ENCODE assay signal across 30 cellular contexts in genomic region chr3:46344476-46344875, GRCh38. TPM values are rescaled to one million over a fixed set of nuclear protein-coding genes. Genes with fewer than 3 reads are reported as not detected.
"Had no signal": no experiment of that assay in that cellular context is flagged by ENCODE, and none has a peak within 500 bp of the region (broad histone marks: within the 10 kb centered on the region; RNA-seq: fewer than 3 reads in every experiment).

No MANE protein-coding gene starts in this region.

- DNase-seq: stimulated activated CD4-positive, alpha-beta T cell treated with anti-CD3 and anti-CD28 coated beads, Interleukin-2, amount 100 ng/mL, for 48 hours; stimulated activated CD4-positive, alpha-beta T cell treated with anti-CD3 and anti-CD28 coated beads, Interleukin-4, amount 100 ng/mL, for 1 hour; stimulated activated CD4-positive, alpha-beta T cell treated with anti-CD3 and anti-CD28 coated beads, Interleukin-4, amount 100 ng/mL, for 24 hours; stimulated activated CD4-positive, alpha-beta T cell treated with anti-CD3 and anti-CD28 coated beads, Interleukin-4, amount 100 ng/mL, for 4 hours; stimulated activated CD8-positive, alpha-beta memory T cell treated with anti-CD3 and anti-CD28 coated beads, Interleukin-4, amount 100 ng/mL, for 48 hours; stimulated activated naive B cell treated with anti-CD40 and anti-IgM and Interleukin-4, amounts not matched to agents 10 μg/mL and 1 μg/mL and 100 μg/mL, for 72 hours; stimulated activated naive CD4-positive, alpha-beta T cell; stimulated activated naive CD4-positive, alpha-beta T cell treated with Interleukin-2 at 50 U/mL for 16 hours; stimulated activated naive CD8-positive, alpha-beta T cell treated with anti-CD3 and anti-CD28 coated beads, Interleukin-15, amount 100 ng/mL, for 72 hours; stimulated activated naive CD8-positive, alpha-beta T cell treated with anti-CD3 and anti-CD28 coated beads, Interleukin-15, Interleukin-2, amounts not matched to agents 100 U/mL and 50 U/mL, for 24 hours; stomach; substantia nigra; testis; thyroid gland; tibial artery; transverse colon; trophoblast cell; upper lobe of left lung; upper lobe of right lung; uterus had no signal

- H3K4me1 ChIP-seq: stomach, suprapubic skin, testis, thyroid gland, tibial artery, transverse colon, upper lobe of left lung, upper lobe of right lung, uterus, vagina had no signal

- H3K36me3 Mint-ChIP-seq: stimulated activated effector memory CD8-positive, alpha-beta T cell treated with anti-CD3 and anti-CD28 coated beads, Interleukin-12 subunit alpha, Interleukin-12 subunit beta, amount 100 ng/mL, for 72 hours; type B pancreatic cell had no signal

- H3K27me3 ChIP-seq: stomach, suprapubic skin, testis, thyroid gland, tibial artery, tibial nerve, transverse colon, upper lobe of left lung, upper lobe of right lung, uterus, vagina had no signal

- H3K36me3 ChIP-seq: stomach, suprapubic skin, thoracic aorta, thyroid gland, tibial artery, tibial nerve, transverse colon, upper lobe of left lung, upper lobe of right lung, uterus, vagina had no signal

- H3K9me3 ChIP-seq: suprapubic skin, testis, thoracic aorta, thyroid gland, upper lobe of right lung, uterus, vagina had no signal

- H3K27ac ChIP-seq: stomach, suprapubic skin, testis, thoracic aorta, thyroid gland, tibial artery, tibial nerve, transverse colon, upper lobe of left lung, upper lobe of right lung, uterus, vagina had no signal

- FAIRE-seq: urothelium cell line had no signal

- H3K4me3 Mint-ChIP-seq: stimulated activated effector memory CD8-positive, alpha-beta T cell treated with anti-CD3 and anti-CD28 coated beads, Interleukin-12 subunit alpha, Interleukin-12 subunit beta, amount 100 ng/mL, for 72 hours; stimulated activated memory B cell treated with anti-CD40 and anti-IgM and Interleukin-4, amounts not matched to agents 10 μg/mL and 1 μg/mL and 100 μg/mL, for 72 hours; stimulated activated naive B cell treated with anti-CD40 and anti-IgM and Interleukin-4, amounts not matched to agents 10 μg/mL and 1 μg/mL and 100 μg/mL, for 72 hours; stimulated activated naive CD8-positive, alpha-beta T cell treated with anti-CD3 and anti-CD28 coated beads, Interleukin-15, amount 100 ng/mL, for 72 hours; stimulated activated naive CD8-positive, alpha-beta T cell treated with anti-CD3 and anti-CD28 coated beads, Interleukin-15, Interleukin-2, amounts not matched to agents 100 ng/mL and 50 ng/mL, for 24 hours; type B pancreatic cell had no signal

- H3K27me3 Mint-ChIP-seq: stimulated activated memory B cell treated with anti-CD40 and anti-IgM and Interleukin-4, amounts not matched to agents 10 μg/mL and 1 μg/mL and 100 μg/mL, for 72 hours; stimulated activated naive B cell treated with anti-CD40 and anti-IgM and Interleukin-4, amounts not matched to agents 10 μg/mL and 1 μg/mL and 100 μg/mL, for 72 hours; stimulated activated naive CD8-positive, alpha-beta T cell treated with anti-CD3 and anti-CD28 coated beads, Interleukin-15, amount 100 ng/mL, for 72 hours; stimulated activated naive CD8-positive, alpha-beta T cell treated with anti-CD3 and anti-CD28 coated beads, Interleukin-15, Interleukin-2, amounts not matched to agents 100 ng/mL and 50 ng/mL, for 24 hours had no signal

- H3K27ac Mint-ChIP-seq: stimulated activated effector memory CD8-positive, alpha-beta T cell treated with anti-CD3 and anti-CD28 coated beads, Interleukin-12 subunit alpha, Interleukin-12 subunit beta, amount 100 ng/mL, for 72 hours; stimulated activated memory B cell treated with anti-CD40 and anti-IgM and Interleukin-4, amounts not matched to agents 10 μg/mL and 1 μg/mL and 100 μg/mL, for 72 hours; stimulated activated naive B cell treated with anti-CD40 and anti-IgM and Interleukin-4, amounts not matched to agents 10 μg/mL and 1 μg/mL and 100 μg/mL, for 72 hours; stimulated activated naive CD8-positive, alpha-beta T cell treated with anti-CD3 and anti-CD28 coated beads, Interleukin-15, amount 100 ng/mL, for 72 hours; stimulated activated naive CD8-positive, alpha-beta T cell treated with anti-CD3 and anti-CD28 coated beads, Interleukin-15, Interleukin-2, amounts not matched to agents 100 ng/mL and 50 ng/mL, for 24 hours; type B pancreatic cell had no signal

- H3K4me3 ChIP-seq: stomach, suprapubic skin, testis, thoracic aorta, thyroid gland, tibial artery, tibial nerve, transverse colon, upper lobe of left lung, upper lobe of right lung, uterus, vagina had no signal

- ATAC-seq: stimulated activated effector memory CD8-positive, alpha-beta T cell treated with anti-CD3 and anti-CD28 coated beads, Interleukin-12 subunit alpha, Interleukin-12 subunit beta, amount 100 ng/mL, for 72 hours; stimulated activated memory B cell treated with anti-CD40 and anti-IgM and Interleukin-4, amounts not matched to agents 10 μg/mL and 1 μg/mL and 100 μg/mL, for 72 hours; stimulated activated naive B cell treated with anti-CD40 and anti-IgM and Interleukin-4, amounts not matched to agents 10 μg/mL and 1 μg/mL and 100 μg/mL, for 72 hours; stimulated activated naive CD8-positive, alpha-beta T cell treated with anti-CD3 and anti-CD28 coated beads, Interleukin-15, amount 100 ng/mL, for 72 hours; stimulated activated naive CD8-positive, alpha-beta T cell treated with anti-CD3 and anti-CD28 coated beads, Interleukin-15, Interleukin-2, amounts not matched to agents 100 U/mL and 50 U/mL, for 24 hours; upper lobe of right lung had no signal

RNA-seq across cellular contexts. Expression of gene CCR5, which starts 26.3 kb away (rescaled TPM):
- total RNA-seq: temporal lobe had no signal
